16 cellular contexts compared by ENCODE assay signal in genomic region chr2:210309546-210310233, GRCh38. TPM values are rescaled to one million over a fixed set of nuclear protein-coding genes. Genes with fewer than 3 reads are reported as not detected.
"Had no signal": no experiment of that assay in that cellular context is flagged by ENCODE, and none has a peak within 500 bp of the region (broad histone marks: within the 10 kb centered on the region; RNA-seq: fewer than 3 reads in every experiment).

No MANE protein-coding gene starts in this region.

- H3K27ac ChIP-seq: brain microvascular endothelial cell, lower lobe of right lung, stomach, thoracic aorta had no signal

- H3K9me3 ChIP-seq: lower lobe of right lung, stomach, thoracic aorta had no signal

- H3K4me1 ChIP-seq: lower lobe of right lung, stomach had no signal

- ATAC-seq: effector memory CD8-positive, alpha-beta T cell; lower lobe of right lung; naive thymus-derived CD8-positive, alpha-beta T cell had no signal

- H3K36me3 ChIP-seq: brain microvascular endothelial cell, lower lobe of right lung, stomach, thoracic aorta had no signal

- H3K4me3 ChIP-seq: lower lobe of right lung, stomach, thoracic aorta had no signal

- DNase-seq: activated CD4-positive, alpha-beta memory T cell treated with anti-CD3 and anti-CD28 coated beads for 36 hours; activated CD4-positive, alpha-beta T cell treated with anti-CD3 and anti-CD28 coated beads for 1 hour; activated gamma-delta T cell; activated T-cell treated with anti-CD3 and anti-CD28 coated beads, Interleukin-2, amount 50 U/mL, for 48 hours; brain microvascular endothelial cell; effector memory CD8-positive, alpha-beta T cell; erythroblast; lower lobe of right lung; naive thymus-derived CD8-positive, alpha-beta T cell; occipital lobe; stomach; T1000 had no signal

- H3K27me3 ChIP-seq: brain microvascular endothelial cell, stomach had no signal

RNA-seq across cellular contexts. Expression of gene MYL1, which starts 5.3 kb away (rescaled TPM):
- total RNA-seq: activated CD4-positive, alpha-beta memory T cell treated with anti-CD3 and anti-CD28 coated beads for 36 hours; glomerular endothelial cell; lower lobe of right lung; naive thymus-derived CD8-positive, alpha-beta T cell; pulmonary artery endothelial cell; stomach; thoracic aorta had no signal
- polyA plus RNA-seq: naive thymus-derived CD8-positive, alpha-beta T cell; urinary bladder had no signal
